In genomic region chr7:94701555-94701973, GRCh38 we compare ENCODE assay signal across 1 cellular context.
TF ChIP-seq lines count a peak whose summit lies in the region.

No MANE protein-coding gene starts in this region.

TF ChIP-seq in HepG2, 621 proteins besides CTCF, POLR2A, EP300 and RAD21 (continued from another document and continues in another):
- no peak for TF ChIP-seq PRDM15 (CRISPR knock-in tag; IDR thresholded peaks at IDR 0.05)
- no peak for TF ChIP-seq SATB2 (CRISPR knock-in tag; IDR thresholded peaks at IDR 0.05)
- TF ChIP-seq MEF2D (CRISPR knock-in tag; IDR thresholded peaks at IDR 0.05) = no peak; the same call in 1 of the 2 replicates
- no peak for TF ChIP-seq SNAPC5 (CRISPR knock-in tag; IDR thresholded peaks at IDR 0.05; ENCODE audit: borderline replicate concordance)
- TF ChIP-seq ZNF468 (CRISPR knock-in tag; IDR thresholded peaks at IDR 0.05) = no peak
- no peak for TF ChIP-seq ADNP (CRISPR knock-in tag; IDR thresholded peaks at IDR 0.05)
- TF ChIP-seq ZMYM4 (CRISPR knock-in tag; IDR thresholded peaks at IDR 0.05) = peak; percentile 37
- no peak for TF ChIP-seq ZNF354B (CRISPR knock-in tag; IDR thresholded peaks at IDR 0.05)
- TF ChIP-seq SMAD3 (CRISPR knock-in tag; IDR thresholded peaks at IDR 0.05) = 0 out of 2 replicates have a peak, but pooled peaks have one; percentile 30
- TF ChIP-seq ZNF891 (CRISPR knock-in tag; IDR thresholded peaks at IDR 0.05) = no peak
- no peak for TF ChIP-seq GZF1 (CRISPR knock-in tag; IDR thresholded peaks at IDR 0.05)
- peak; percentile 42; the same call in 1 of the 2 replicates for TF ChIP-seq ZNF644 (CRISPR knock-in tag; IDR thresholded peaks at IDR 0.05; ENCODE audit: low read depth)
- no peak for TF ChIP-seq ZNF10 (CRISPR knock-in tag; IDR thresholded peaks at IDR 0.05; ENCODE audit: borderline replicate concordance, low read depth)
- peak; percentile 56; the same call in 1 of the 2 replicates for TF ChIP-seq LCORL (IDR thresholded peaks at IDR 0.05)
- no peak; the same call in 1 of the 2 replicates for TF ChIP-seq LCORL (CRISPR knock-in tag; IDR thresholded peaks at IDR 0.05)
- TF ChIP-seq ZNF224 (CRISPR knock-in tag; IDR thresholded peaks at IDR 0.05) = no peak
- no peak for TF ChIP-seq MLLT10 (CRISPR knock-in tag; IDR thresholded peaks at IDR 0.05)
- TF ChIP-seq ZKSCAN8 (CRISPR knock-in tag; IDR thresholded peaks at IDR 0.05; ENCODE audit: borderline replicate concordance) = no peak
- TF ChIP-seq BCL6 (CRISPR knock-in tag; IDR thresholded peaks at IDR 0.05) = peak; percentile 65
- TF ChIP-seq NR3C1 (CRISPR knock-in tag; IDR thresholded peaks at IDR 0.05) = no peak
- no peak for TF ChIP-seq ZSCAN22 (CRISPR knock-in tag; IDR thresholded peaks at IDR 0.05)
- peak; percentile 33; the same call in 1 of the 2 replicates for TF ChIP-seq ZNF12 (CRISPR knock-in tag; IDR thresholded peaks at IDR 0.05)
- no peak for TF ChIP-seq NBN (conservative IDR thresholded peaks at IDR 0.05)
- TF ChIP-seq ZNF766 (CRISPR knock-in tag; IDR thresholded peaks at IDR 0.05; ENCODE audit: borderline replicate concordance) = no peak
- TF ChIP-seq ZNF18 (CRISPR knock-in tag; IDR thresholded peaks at IDR 0.05; ENCODE audit: insufficient replicate concordance) = no peak
- TF ChIP-seq ZNF569 (CRISPR knock-in tag; IDR thresholded peaks at IDR 0.05; ENCODE audit: borderline replicate concordance) = no peak
- no peak for TF ChIP-seq REST (IDR thresholded peaks at IDR 0.05; ENCODE audit: borderline replicate concordance in 1 of 2, low read depth in 1 of 2, low read length in 2 of 2)
- TF ChIP-seq ZBTB46 (CRISPR knock-in tag; IDR thresholded peaks at IDR 0.05; ENCODE audit: borderline replicate concordance) = no peak
- TF ChIP-seq LBX2 (CRISPR knock-in tag; IDR thresholded peaks at IDR 0.05; ENCODE audit: borderline replicate concordance) = no peak
- no peak for TF ChIP-seq ZNF781 (CRISPR knock-in tag; IDR thresholded peaks at IDR 0.05; ENCODE audit: borderline replicate concordance, not compliant biosample characterization)
- TF ChIP-seq ZNF639 (CRISPR knock-in tag; conservative IDR thresholded peaks at IDR 0.05) = no peak
- TF ChIP-seq ZNF75D (CRISPR knock-in tag; IDR thresholded peaks at IDR 0.05; ENCODE audit: borderline replicate concordance) = no peak
- TF ChIP-seq ZBTB44 (CRISPR knock-in tag; IDR thresholded peaks at IDR 0.05) = no peak
- no peak for TF ChIP-seq TFAP4 (IDR thresholded peaks at IDR 0.05; ENCODE audit: borderline replicate concordance, low read depth)
- TF ChIP-seq AGO1 (IDR thresholded peaks at IDR 0.05; ENCODE audit: low read depth, low read length, poor library complexity, severe bottlenecking) = no peak
- no peak for TF ChIP-seq ZNF451 (CRISPR knock-in tag; IDR thresholded peaks at IDR 0.05)
- TF ChIP-seq ZNF879 (CRISPR knock-in tag; IDR thresholded peaks at IDR 0.05) = no peak
- TF ChIP-seq ZNF543 (CRISPR knock-in tag; IDR thresholded peaks at IDR 0.05) = 0 out of 2 replicates have a peak, but pooled peaks have one; percentile 12
- no peak for TF ChIP-seq ZNF776 (CRISPR knock-in tag; IDR thresholded peaks at IDR 0.05)
- no peak for TF ChIP-seq E2F1 (CRISPR knock-in tag; IDR thresholded peaks at IDR 0.05)
- TF ChIP-seq BCL3 (CRISPR knock-in tag; IDR thresholded peaks at IDR 0.05) = no peak
- TF ChIP-seq ZNF317 (CRISPR knock-in tag; IDR thresholded peaks at IDR 0.05) = no peak
